Comparison of ENCODE assay signal across 1 cellular context in the genomic region with DNA sequence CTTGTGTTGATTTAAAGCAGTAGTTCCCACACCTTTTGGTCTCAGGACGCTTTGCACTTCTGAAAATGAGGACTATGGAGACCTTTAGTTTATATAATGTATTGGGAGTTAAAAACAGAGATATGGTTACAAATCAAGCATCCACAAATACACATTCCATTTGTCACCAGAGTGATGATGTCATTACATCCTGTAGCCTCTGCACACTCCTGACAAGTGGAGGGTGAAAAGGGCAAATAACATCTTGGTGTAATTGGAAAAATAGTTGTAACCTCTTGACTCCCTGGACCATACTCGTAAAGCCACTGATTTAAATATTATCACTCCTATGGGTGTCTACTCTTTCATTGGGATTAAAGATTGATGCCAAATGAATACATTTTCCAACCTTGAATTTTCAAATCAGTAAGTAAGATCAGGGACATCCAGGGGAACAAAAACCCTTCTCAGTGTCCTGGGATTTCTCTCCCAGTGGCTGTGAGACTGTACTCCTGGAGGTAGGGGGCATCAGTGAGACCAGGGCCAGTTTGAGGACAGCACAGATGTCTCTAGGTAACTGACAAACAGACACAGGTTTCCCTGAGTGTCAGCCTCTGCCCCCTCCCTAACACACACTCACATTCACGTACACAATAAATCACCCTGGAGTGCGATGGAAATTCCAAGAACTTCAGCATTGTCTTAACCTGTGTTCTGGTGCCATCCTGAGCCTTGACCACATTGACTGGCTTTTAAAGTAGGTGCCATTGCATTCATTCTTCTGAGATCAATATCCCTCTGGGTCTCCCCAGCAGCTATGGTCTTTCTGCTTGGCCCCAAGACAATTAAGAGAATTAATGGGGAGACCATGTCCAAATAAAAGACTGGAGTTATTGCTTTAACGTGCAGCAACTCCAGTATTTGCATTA.
TF ChIP-seq lines count a peak whose summit lies in the region.

No MANE protein-coding gene starts in this region.

TF ChIP-seq in GM23338, 12 proteins besides CTCF, POLR2A, EP300 and RAD21:
- TF ChIP-seq STAT1 (IDR thresholded peaks at IDR 0.05; ENCODE audit: unreplicated experiment): no peak
- TF ChIP-seq, protein P1, sequence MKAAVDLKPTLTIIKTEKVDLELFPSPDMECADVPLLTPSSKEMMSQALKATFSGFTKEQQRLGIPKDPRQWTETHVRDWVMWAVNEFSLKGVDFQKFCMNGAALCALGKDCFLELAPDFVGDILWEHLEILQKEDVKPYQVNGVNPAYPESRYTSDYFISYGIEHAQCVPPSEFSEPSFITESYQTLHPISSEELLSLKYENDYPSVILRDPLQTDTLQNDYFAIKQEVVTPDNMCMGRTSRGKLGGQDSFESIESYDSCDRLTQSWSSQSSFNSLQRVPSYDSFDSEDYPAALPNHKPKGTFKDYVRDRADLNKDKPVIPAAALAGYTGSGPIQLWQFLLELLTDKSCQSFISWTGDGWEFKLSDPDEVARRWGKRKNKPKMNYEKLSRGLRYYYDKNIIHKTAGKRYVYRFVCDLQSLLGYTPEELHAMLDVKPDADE (IDR thresholded peaks at IDR 0.05): no peak
- no peak for TF ChIP-seq NANOG (IDR thresholded peaks at IDR 0.05; ENCODE audit: borderline replicate concordance)
